ENCODE assay signal across 27 cellular contexts in genomic region chr5:151007430-151008123, GRCh38. TPM values are rescaled to one million over a fixed set of nuclear protein-coding genes. Genes with fewer than 3 reads are reported as not detected.
DNase-seq lines count a peak whose midpoint lies in the region; ATAC-seq and TF ChIP-seq lines count a peak whose summit lies in the region.
"Had no signal": no experiment of that assay in that cellular context is flagged by ENCODE, and none has a peak within 500 bp of the region (broad histone marks: within the 10 kb centered on the region; RNA-seq: fewer than 3 reads in every experiment).

No MANE protein-coding gene starts in this region.

- H3K4me3 ChIP-seq in cardiac muscle cell (no peak overlapping the region), right atrium auricular region (no peak overlapping the region), psoas muscle (no peak overlapping the region), transverse colon (no peak overlapping the region)
- H3K4me3 ChIP-seq: SK-N-MC had no signal

- H3K27me3 ChIP-seq in cardiac muscle cell (no peaks in the 10 kb centered on the region), right atrium auricular region (no peaks in the 10 kb centered on the region), psoas muscle (ENCODE audit: insufficient read depth in 3 of 3, low read length in 2 of 3) (no peaks in the 10 kb centered on the region), transverse colon (no peaks in the 10 kb centered on the region)
- H3K27me3 ChIP-seq: neutrophil had no signal

- H3K27ac ChIP-seq in cardiac muscle cell (peak overlapping the region; percentile 45), right atrium auricular region (peak overlapping the region; percentile 85 to 88), psoas muscle (peak overlapping the region; percentile 76), transverse colon (peak overlapping the region; percentile 74 to 84 (median 78))
- H3K27ac ChIP-seq: neutrophil, RWPE1, SK-N-MC had no signal

- in situ Hi-C loops in transverse colon (cut with MboI; ENCODE audit: low pct_ligation_motif_present in 1 of 4, low pct_unique_long_range_greater_than_20kb in 1 of 4, low sequenced_read_pairs in 3 of 4), result no loop called here

- no peak for ATAC-seq in Right ventricle myocardium superior (ENCODE audit: poor library complexity)
- no peak for ATAC-seq in psoas muscle

- H3K36me3 ChIP-seq in cardiac muscle cell (no peaks in the 10 kb centered on the region), right atrium auricular region (no peaks in the 10 kb centered on the region), psoas muscle (ENCODE audit: insufficient read depth in 1 of 2, low read depth in 1 of 2) (no peaks in the 10 kb centered on the region), transverse colon (no peaks in the 10 kb centered on the region)
- H3K36me3 ChIP-seq: neutrophil had no signal

- TF ChIP-seq EP300 in transverse colon (IDR thresholded peaks at IDR 0.05; ENCODE audit: low read depth), result no peak

- DNase-seq in cardiac muscle cell (ENCODE audit: low read depth in 1 of 2, low spot score in 1 of 2), result no peak
- DNase-seq in Right ventricle myocardium superior, result no peak
- DNase-seq in right atrium auricular region (ENCODE audit: low spot score), result no peak
- DNase-seq in psoas muscle, result no peak
- no peak for DNase-seq in transverse colon
- DNase-seq in activated CD8-positive, alpha-beta memory T cell treated with anti-CD3 and anti-CD28 coated beads, Interleukin-2, amount 50 U/mL, for 48 hours, result no peak
- DNase-seq in NCI-H1694 (lab: John Stamatoyannopoulos, UW), result no peak
- DNase-seq in mesenteric fat pad (ENCODE audit: low spot score), result no peak
- DNase-seq: 8988T; activated CD4-positive, alpha-beta T cell treated with anti-CD3 and anti-CD28 coated beads, Interleukin-2, amount 50 U/mL, for 4 hours; activated CD4-positive, CD25-positive, alpha-beta regulatory T cell; activated naive CD4-positive, alpha-beta T cell treated with Interleukin-2 at 50 U/mL for 16 hours; CD4-positive, alpha-beta T cell; cortex of kidney; glutamatergic neuron; H7; NCI-H1417; NCI-H2107; NCI-H446; NCI-H82; small intestine; stimulated activated CD4-positive, alpha-beta T cell treated with anti-CD3 and anti-CD28 coated beads, Interleukin-1b, Interleukin-23, amount 100 ng/mL, for 48 hours had no signal

- no peaks in the 10 kb centered on the region for H3K9me3 ChIP-seq in cardiac muscle cell (ENCODE audit: low read depth)
- no peaks in the 10 kb centered on the region for H3K9me3 ChIP-seq in right atrium auricular region
- no peaks in the 10 kb centered on the region for H3K9me3 ChIP-seq in psoas muscle
- H3K9me3 ChIP-seq in transverse colon, result no peaks in the 10 kb centered on the region
- H3K9me3 ChIP-seq: neutrophil had no signal

- intact Hi-C loops in Right ventricle myocardium superior (cut with DNase I), result loop anchor here (5.0 to 10.0 kb wide), 2 partner anchors 105 to 237 kb away; no protein-coding TSS in a partner anchor
- intact Hi-C loops in psoas muscle (cut with DNase I), result no loop called here
- intact Hi-C loops in transverse colon (cut with DNase I; ENCODE audit: low total_unique reads), result loop anchor here (5.0 kb wide), 2 partner anchors 100 to 515 kb away; no protein-coding TSS in a partner anchor

- TF ChIP-seq CTCF in cardiac muscle cell (IDR thresholded peaks at IDR 0.05; ENCODE audit: low read depth, low read length) (no peak), right atrium auricular region (IDR thresholded peaks at IDR 0.05) (no peak), psoas muscle (IDR thresholded peaks at IDR 0.05) (no peak), transverse colon (IDR thresholded peaks at IDR 0.05) (no peak)

- 56 to 71% (median 61%) methylated on average over 6 of the region's 6 CpGs for WGBS in psoas muscle, 3 donors
- WGBS in transverse colon (ENCODE audit: low coverage in 1 of 2), 2 donors, result 70 to 100% methylated on average over 1 to 6 of the region's 6 CpGs

- H3K4me1 ChIP-seq in cardiac muscle cell (ENCODE audit: low read depth) (peaks cover 19% of the 10 kb centered on the region), right atrium auricular region (peaks cover 0 to 58% of the 10 kb centered on the region in 2 donors), psoas muscle (peaks cover 32% of the 10 kb centered on the region), transverse colon (peaks cover 24 to 50% (median 32%) of the 10 kb centered on the region in 4 donors)

- no peak for TF ChIP-seq POLR2A in transverse colon (IDR thresholded peaks at IDR 0.05)

RNA-seq across cellular contexts. Expression of gene GPX3, which starts 12.8 kb away (rescaled TPM):
- 46.6 and 73.7 TPM in 2 replicates for total RNA-seq in cardiac muscle cell
- polyA plus RNA-seq in cardiac muscle cell, result 79.8 and 121 TPM in 2 replicates
- total RNA-seq in Right ventricle myocardium superior, result 592 TPM
- 1,000 to 10,000 TPM; 2,222 to 2,480 TPM for total RNA-seq in right atrium auricular region
- 100 to 1,000 TPM; 447 to 852 (median 690) TPM for total RNA-seq in psoas muscle
- 100 to 1,000 TPM; 551 to 766 (median 552) TPM for polyA plus RNA-seq in psoas muscle
- 100 to 1,000 TPM; 252 to 758 (median 352) TPM for total RNA-seq in transverse colon
- total RNA-seq in mesenteric fat pad, result 4,437 TPM
- total RNA-seq: MCF 10A; T-helper 1 cell treated with Interleukin-12 subunit alpha and Interleukin-12 subunit beta and Interleukin-4 antibody, amounts not matched to agents 30 ng/mL and 1 ng/mL, for 36 hours had no signal

Comparison
In these comparisons a context has a peak if more than half of its experiments do, and no peak if none do; other contexts are left out.
1. intact Hi-C loops: an anchor here in Right ventricle myocardium superior (5.0 to 10.0 kb wide) and transverse colon (5.0 kb wide); none called in psoas muscle.